Comparison of ENCODE assay signal across 1 cellular context in the genomic region with DNA sequence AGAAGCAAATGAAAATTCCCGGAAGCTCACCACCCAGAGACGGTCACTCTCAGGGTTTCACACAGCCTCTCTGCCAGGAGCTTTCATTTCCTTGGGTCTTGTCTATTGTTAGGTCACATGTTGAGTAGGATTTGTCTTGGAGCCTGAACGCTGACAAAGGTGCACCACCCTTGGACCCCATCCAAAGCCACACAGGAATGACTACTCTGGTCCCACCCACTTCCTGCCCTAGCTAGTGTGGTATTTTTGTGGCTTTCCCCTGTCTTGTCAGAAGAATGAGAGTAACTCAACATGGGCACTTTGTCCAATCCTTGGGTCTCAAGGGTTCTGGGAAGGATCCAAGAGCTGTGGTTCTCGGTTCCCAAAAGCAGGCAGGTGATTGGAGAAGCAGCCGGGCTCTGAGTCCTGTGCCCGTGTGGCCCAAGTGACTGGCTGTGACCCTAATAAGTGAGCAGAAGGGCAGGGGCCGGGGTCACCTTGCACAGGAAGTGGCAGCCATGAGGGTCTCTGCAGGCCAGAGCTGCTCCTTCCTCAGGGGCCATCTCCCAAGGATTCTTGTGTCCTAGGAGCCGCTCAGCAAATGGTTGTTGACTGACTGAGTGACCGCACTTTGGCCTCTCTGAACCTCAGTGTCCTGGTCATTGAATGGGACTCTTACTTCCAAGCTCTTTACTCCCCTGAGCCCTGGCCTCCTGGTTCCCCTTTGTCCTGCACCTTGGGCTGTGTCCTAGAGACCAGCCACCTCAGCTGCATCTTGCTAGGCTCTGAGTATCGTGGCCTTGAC.
TF ChIP-seq lines count a peak whose summit lies in the region.

No MANE protein-coding gene starts in this region.

TF ChIP-seq in HCT116, 20 proteins besides CTCF, POLR2A, EP300 and RAD21 (continued from another document):
- TF ChIP-seq, protein P1, sequence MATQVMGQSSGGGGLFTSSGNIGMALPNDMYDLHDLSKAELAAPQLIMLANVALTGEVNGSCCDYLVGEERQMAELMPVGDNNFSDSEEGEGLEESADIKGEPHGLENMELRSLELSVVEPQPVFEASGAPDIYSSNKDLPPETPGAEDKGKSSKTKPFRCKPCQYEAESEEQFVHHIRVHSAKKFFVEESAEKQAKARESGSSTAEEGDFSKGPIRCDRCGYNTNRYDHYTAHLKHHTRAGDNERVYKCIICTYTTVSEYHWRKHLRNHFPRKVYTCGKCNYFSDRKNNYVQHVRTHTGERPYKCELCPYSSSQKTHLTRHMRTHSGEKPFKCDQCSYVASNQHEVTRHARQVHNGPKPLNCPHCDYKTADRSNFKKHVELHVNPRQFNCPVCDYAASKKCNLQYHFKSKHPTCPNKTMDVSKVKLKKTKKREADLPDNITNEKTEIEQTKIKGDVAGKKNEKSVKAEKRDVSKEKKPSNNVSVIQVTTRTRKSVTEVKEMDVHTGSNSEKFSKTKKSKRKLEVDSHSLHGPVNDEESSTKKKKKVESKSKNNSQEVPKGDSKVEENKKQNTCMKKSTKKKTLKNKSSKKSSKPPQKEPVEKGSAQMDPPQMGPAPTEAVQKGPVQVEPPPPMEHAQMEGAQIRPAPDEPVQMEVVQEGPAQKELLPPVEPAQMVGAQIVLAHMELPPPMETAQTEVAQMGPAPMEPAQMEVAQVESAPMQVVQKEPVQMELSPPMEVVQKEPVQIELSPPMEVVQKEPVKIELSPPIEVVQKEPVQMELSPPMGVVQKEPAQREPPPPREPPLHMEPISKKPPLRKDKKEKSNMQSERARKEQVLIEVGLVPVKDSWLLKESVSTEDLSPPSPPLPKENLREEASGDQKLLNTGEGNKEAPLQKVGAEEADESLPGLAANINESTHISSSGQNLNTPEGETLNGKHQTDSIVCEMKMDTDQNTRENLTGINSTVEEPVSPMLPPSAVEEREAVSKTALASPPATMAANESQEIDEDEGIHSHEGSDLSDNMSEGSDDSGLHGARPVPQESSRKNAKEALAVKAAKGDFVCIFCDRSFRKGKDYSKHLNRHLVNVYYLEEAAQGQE (IDR thresholded peaks at IDR 0.05; ENCODE audit: low read depth): no peak
- TF ChIP-seq, protein P2, sequence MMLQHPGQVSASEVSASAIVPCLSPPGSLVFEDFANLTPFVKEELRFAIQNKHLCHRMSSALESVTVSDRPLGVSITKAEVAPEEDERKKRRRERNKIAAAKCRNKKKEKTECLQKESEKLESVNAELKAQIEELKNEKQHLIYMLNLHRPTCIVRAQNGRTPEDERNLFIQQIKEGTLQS (IDR thresholded peaks at IDR 0.05): no peak
- TF ChIP-seq FOSL1 (IDR thresholded peaks at IDR 0.05; ENCODE audit: low read depth): peak; percentile 20; the same call in 1 of the 2 replicates
TF ChIP-seq in HCT116: peak in this region for 5.
